30 cellular contexts compared by ENCODE assay signal in the genomic region with DNA sequence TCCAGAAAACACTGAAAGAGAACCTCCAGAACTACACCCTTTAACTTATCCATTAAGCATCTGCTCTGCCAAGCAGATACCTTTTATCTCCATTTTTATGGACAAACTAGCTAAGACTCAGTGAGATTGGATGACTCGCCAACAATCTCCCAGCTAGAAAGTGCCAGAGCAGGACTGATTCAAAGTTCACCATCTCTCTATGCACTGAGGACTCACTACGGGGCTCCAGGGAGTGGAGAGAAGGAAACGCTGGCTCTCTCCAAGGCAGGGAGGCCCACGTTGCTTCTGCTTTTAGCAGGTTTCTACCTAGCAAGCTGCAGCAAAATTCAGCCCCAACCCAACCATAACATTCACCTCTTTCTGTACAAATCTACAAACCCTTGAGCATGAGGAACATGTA. TPM values are rescaled to one million over a fixed set of nuclear protein-coding genes. Genes with fewer than 3 reads are reported as not detected.
"Had no signal": no experiment of that assay in that cellular context is flagged by ENCODE, and none has a peak within 500 bp of the region (broad histone marks: within the 10 kb centered on the region; RNA-seq: fewer than 3 reads in every experiment).

No MANE protein-coding gene starts in this region.

- H3K27me3 ChIP-seq: breast epithelium, gastrocnemius medialis, neutrophil, sigmoid colon, upper lobe of left lung, vagina had no signal

- ATAC-seq: activated naive CD8-positive, alpha-beta T cell treated with anti-CD3 and anti-CD28 coated beads, Interleukin-2, amount 50 U/mL, for 24 hours; activated T-helper 17 cell treated with anti-CD3 and anti-CD28 coated beads, Interleukin-2, amount 50 U/mL, for 72 hours; gastrocnemius medialis; stimulated activated memory B cell treated with anti-CD40 and anti-IgM and Interleukin-4, amounts not matched to agents 10 μg/mL and 1 μg/mL and 100 μg/mL, for 72 hours; stimulated activated naive CD8-positive, alpha-beta T cell treated with anti-CD3 and anti-CD28 coated beads, Interleukin-15, amount 100 ng/mL, for 72 hours; WTC11 had no signal

- H3K4me3 Mint-ChIP-seq: activated CD4-positive, alpha-beta memory T cell treated with anti-CD3 and anti-CD28 coated beads, Interleukin-2, amount 10 ng/mL, durations not matched to agents 7 days and 5 days; activated CD4-positive, alpha-beta T cell treated with anti-CD3 and anti-CD28 coated beads, Interleukin-2, amount 10 ng/mL, durations not matched to agents 7 days and 5 days; activated naive CD8-positive, alpha-beta T cell treated with anti-CD3 and anti-CD28 coated beads, Interleukin-2, amount 50 U/mL, for 24 hours; activated T-cell treated with anti-CD3 and anti-CD28 coated beads, Interleukin-2, amount 50 U/mL, for 24 hours; activated T-helper 17 cell treated with anti-CD3 and anti-CD28 coated beads, Interleukin-2, amount 50 U/mL, for 72 hours; memory B cell; nephron; stimulated activated memory B cell treated with anti-CD40 and anti-IgM and Interleukin-4, amounts not matched to agents 10 μg/mL and 1 μg/mL and 100 μg/mL, for 72 hours; stimulated activated naive CD8-positive, alpha-beta T cell treated with anti-CD3 and anti-CD28 coated beads, Interleukin-15, amount 100 ng/mL, for 72 hours; WTC11 had no signal

- H3K4me2 ChIP-seq: smooth muscle cell had no signal

- H3K4me3 ChIP-seq: breast epithelium, gastrocnemius medialis, sigmoid colon, smooth muscle cell, upper lobe of left lung, vagina had no signal

- H3K9me3 ChIP-seq: breast epithelium, gastrocnemius medialis, neutrophil, sigmoid colon, upper lobe of left lung, vagina had no signal

- DNase-seq: activated CD4-positive, alpha-beta memory T cell treated with anti-CD3 and anti-CD28 coated beads, Interleukin-2, amount 10 ng/mL, durations not matched to agents 7 days and 5 days; activated CD4-positive, alpha-beta T cell treated with anti-CD3 and anti-CD28 coated beads for 1 hour; activated CD4-positive, alpha-beta T cell treated with anti-CD3 and anti-CD28 coated beads, Interleukin-2, amount 10 ng/mL, durations not matched to agents 7 days and 5 days; activated CD8-positive, alpha-beta memory T cell treated with anti-CD3 and anti-CD28 coated beads, Interleukin-2, amount 50 U/mL, for 48 hours; activated gamma-delta T cell treated with Interleukin-2 at 50 U/mL for 16 hours; activated naive CD4-positive, alpha-beta T cell treated with anti-CD3 and anti-CD28 coated beads, Interleukin-2, amount 50 U/mL, for 16 hours; activated naive CD8-positive, alpha-beta T cell treated with anti-CD3 and anti-CD28 coated beads, Interleukin-2, amount 50 U/mL, for 24 hours; activated T-cell treated with anti-CD3 and anti-CD28 coated beads, Interleukin-2, amount 50 U/mL, for 24 hours; amygdala; dermis blood vessel endothelial cell; effector CD8-positive, alpha-beta T cell; gastrocnemius medialis; sigmoid colon; stimulated activated CD4-positive, alpha-beta T cell treated with anti-CD3 and anti-CD28 coated beads, Interleukin-1b, Interleukin-23, amount 100 ng/mL, for 48 hours; stimulated activated CD4-positive, alpha-beta T cell treated with anti-CD3 and anti-CD28 coated beads, Interleukin-4, amount 100 ng/mL, for 4 hours; stimulated activated CD8-positive, alpha-beta memory T cell treated with anti-CD3 and anti-CD28 coated beads, Interleukin-4, amount 100 ng/mL, for 48 hours; stimulated activated naive CD8-positive, alpha-beta T cell treated with anti-CD3 and anti-CD28 coated beads, Interleukin-15, amount 100 ng/mL, for 72 hours; substantia nigra; T-helper 2 cell; upper lobe of left lung had no signal

- H3K27me3 Mint-ChIP-seq: activated CD4-positive, alpha-beta memory T cell treated with anti-CD3 and anti-CD28 coated beads, Interleukin-2, amount 10 ng/mL, durations not matched to agents 7 days and 5 days; activated CD4-positive, alpha-beta T cell treated with anti-CD3 and anti-CD28 coated beads, Interleukin-2, amount 10 ng/mL, durations not matched to agents 7 days and 5 days; activated naive CD8-positive, alpha-beta T cell treated with anti-CD3 and anti-CD28 coated beads, Interleukin-2, amount 50 U/mL, for 24 hours; activated T-cell treated with anti-CD3 and anti-CD28 coated beads, Interleukin-2, amount 50 U/mL, for 24 hours; progenitor cell of endocrine pancreas; stimulated activated naive CD8-positive, alpha-beta T cell treated with anti-CD3 and anti-CD28 coated beads, Interleukin-15, amount 100 ng/mL, for 72 hours had no signal

- H3K9me3 Mint-ChIP-seq: activated CD4-positive, alpha-beta T cell treated with anti-CD3 and anti-CD28 coated beads, Interleukin-2, amount 10 ng/mL, durations not matched to agents 7 days and 5 days; activated T-helper 17 cell treated with anti-CD3 and anti-CD28 coated beads, Interleukin-2, amount 50 U/mL, for 72 hours; memory B cell; nephron; stimulated activated memory B cell treated with anti-CD40 and anti-IgM and Interleukin-4, amounts not matched to agents 10 μg/mL and 1 μg/mL and 100 μg/mL, for 72 hours; stimulated activated naive CD8-positive, alpha-beta T cell treated with anti-CD3 and anti-CD28 coated beads, Interleukin-15, amount 100 ng/mL, for 72 hours; WTC11 had no signal

- H3K36me3 Mint-ChIP-seq: memory B cell; stimulated activated memory B cell treated with anti-CD40 and anti-IgM and Interleukin-4, amounts not matched to agents 10 μg/mL and 1 μg/mL and 100 μg/mL, for 72 hours; WTC11 had no signal

- H3K4me1 Mint-ChIP-seq: activated CD4-positive, alpha-beta memory T cell treated with anti-CD3 and anti-CD28 coated beads, Interleukin-2, amount 10 ng/mL, durations not matched to agents 7 days and 5 days; activated CD4-positive, alpha-beta T cell treated with anti-CD3 and anti-CD28 coated beads, Interleukin-2, amount 10 ng/mL, durations not matched to agents 7 days and 5 days; activated naive CD8-positive, alpha-beta T cell treated with anti-CD3 and anti-CD28 coated beads, Interleukin-2, amount 50 U/mL, for 24 hours; activated T-helper 17 cell treated with anti-CD3 and anti-CD28 coated beads, Interleukin-2, amount 50 U/mL, for 72 hours; memory B cell; stimulated activated memory B cell treated with anti-CD40 and anti-IgM and Interleukin-4, amounts not matched to agents 10 μg/mL and 1 μg/mL and 100 μg/mL, for 72 hours; stimulated activated naive CD8-positive, alpha-beta T cell treated with anti-CD3 and anti-CD28 coated beads, Interleukin-15, amount 100 ng/mL, for 72 hours had no signal

- H3K27ac ChIP-seq: breast epithelium, gastrocnemius medialis, neutrophil, upper lobe of left lung, vagina had no signal

- H3K27ac Mint-ChIP-seq: activated CD4-positive, alpha-beta memory T cell treated with anti-CD3 and anti-CD28 coated beads, Interleukin-2, amount 10 ng/mL, durations not matched to agents 7 days and 5 days; activated CD4-positive, alpha-beta T cell treated with anti-CD3 and anti-CD28 coated beads, Interleukin-2, amount 10 ng/mL, durations not matched to agents 7 days and 5 days; activated naive CD8-positive, alpha-beta T cell treated with anti-CD3 and anti-CD28 coated beads, Interleukin-2, amount 50 U/mL, for 24 hours; activated T-cell treated with anti-CD3 and anti-CD28 coated beads, Interleukin-2, amount 50 U/mL, for 24 hours; activated T-helper 17 cell treated with anti-CD3 and anti-CD28 coated beads, Interleukin-2, amount 50 U/mL, for 72 hours; memory B cell; nephron; progenitor cell of endocrine pancreas; stimulated activated memory B cell treated with anti-CD40 and anti-IgM and Interleukin-4, amounts not matched to agents 10 μg/mL and 1 μg/mL and 100 μg/mL, for 72 hours; stimulated activated naive CD8-positive, alpha-beta T cell treated with anti-CD3 and anti-CD28 coated beads, Interleukin-15, amount 100 ng/mL, for 72 hours; WTC11 had no signal

- H3K4me1 ChIP-seq: breast epithelium, gastrocnemius medialis, vagina had no signal

- H3K36me3 ChIP-seq: breast epithelium, gastrocnemius medialis, neutrophil, upper lobe of left lung, vagina had no signal

RNA-seq across cellular contexts. Expression of a gene that starts 52.8 kb away (rescaled TPM):
- total RNA-seq: activated CD4-positive, alpha-beta memory T cell treated with anti-CD3 and anti-CD28 coated beads, Interleukin-2, amount 10 ng/mL, durations not matched to agents 7 days and 5 days had no signal
